8 cellular contexts compared by ENCODE assay signal in the genomic region with DNA sequence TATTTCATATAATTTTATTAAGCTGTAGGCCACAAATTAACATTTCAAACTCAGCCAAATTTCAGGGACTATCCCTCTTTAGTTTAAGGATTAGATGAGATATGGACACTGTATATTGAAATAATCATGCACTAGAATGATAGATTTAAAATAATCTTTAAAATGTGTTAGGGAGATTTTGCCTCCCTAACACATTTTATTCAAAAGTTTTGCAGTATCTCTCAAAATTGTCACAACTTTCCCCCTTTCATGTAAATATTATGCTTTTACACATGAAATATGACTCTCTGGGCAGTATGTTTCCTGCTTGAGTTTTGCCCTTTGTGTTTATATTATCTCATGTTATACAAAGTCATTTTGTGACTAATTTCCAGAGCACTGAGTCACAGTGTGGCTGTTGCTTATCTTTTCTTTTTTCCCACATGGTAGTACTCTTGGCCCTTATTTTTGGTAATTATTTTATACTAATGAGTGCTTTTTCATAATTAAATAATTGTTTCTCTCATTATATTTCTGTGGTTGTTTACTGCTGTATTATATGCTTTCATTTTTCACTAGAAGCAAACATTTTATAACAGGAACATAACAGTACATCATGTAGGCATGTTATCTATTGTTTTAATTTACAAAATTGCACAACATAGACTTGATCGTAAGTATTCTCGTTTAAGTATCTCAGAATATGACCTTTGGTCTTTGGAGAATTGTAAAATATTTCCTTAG. TPM values are rescaled to one million over a fixed set of nuclear protein-coding genes. Genes with fewer than 3 reads are reported as not detected.
DNase-seq lines count a peak whose midpoint lies in the region; ATAC-seq and TF ChIP-seq lines count a peak whose summit lies in the region.

No MANE protein-coding gene starts in this region.

- intact Hi-C loops in lower lobe of right lung (cut with DNase I), result no loop called here

- ATAC-seq in HG02885 (IDR thresholded peaks at IDR 0.05; ENCODE audit: poor library complexity, unreplicated experiment), result peak; percentile 70
- peak in 1 of 2 donors; percentile 63 for ATAC-seq in lower lobe of right lung

- H3K4me1 ChIP-seq in lower lobe of right lung, result peaks cover 20% of the 10 kb centered on the region

- peak overlapping the region; percentile 59 for H3K4me3 ChIP-seq in lower lobe of right lung

- TF ChIP-seq CTCF in 22Rv1 (IDR thresholded peaks at IDR 0.05) (no peak), brain (conservative IDR thresholded peaks at IDR 0.05) (no peak), lower lobe of right lung (IDR thresholded peaks at IDR 0.05) (no peak), glutamatergic neuron (IDR thresholded peaks at IDR 0.05; ENCODE audit: partially characterized antibody, unreplicated experiment) (no peak)

- peaks cover 0 to 8% (median 6%) of the 10 kb centered on the region in 5 experiments for H3K9me3 Mint-ChIP-seq in brain
- no peaks in the 10 kb centered on the region for H3K9me3 Mint-ChIP-seq in glutamatergic neuron (ENCODE audit: unreplicated experiment)

- no peaks in the 10 kb centered on the region for H3K36me3 ChIP-seq in lower lobe of right lung

- DNase-seq in lower lobe of right lung (no peak), DMS79 treated with DMSO at 0.1 percent for 48 hours (lab: John Stamatoyannopoulos, UW) (no peak), glutamatergic neuron (no peak), NCI-H2196 (lab: John Stamatoyannopoulos, UW; ENCODE audit: unreplicated experiment) (no peak), NCI-H2081 treated with DMSO at 0.1 percent for 48 hours (lab: John Stamatoyannopoulos, UW) (no peak)

- H3K36me3 Mint-ChIP-seq in brain, result no peaks in the 10 kb centered on the region
- H3K36me3 Mint-ChIP-seq in glutamatergic neuron (ENCODE audit: unreplicated experiment), result no peaks in the 10 kb centered on the region

- H3K27me3 Mint-ChIP-seq in brain (no peaks in the 10 kb centered on the region), glutamatergic neuron (ENCODE audit: unreplicated experiment) (peaks cover 2% of the 10 kb centered on the region)

- peak overlapping the region; percentile 91 for H3K27ac ChIP-seq in 22Rv1
- H3K27ac ChIP-seq in lower lobe of right lung, result peak overlapping the region; percentile 81

- H3K9me3 ChIP-seq in lower lobe of right lung, result no peaks in the 10 kb centered on the region

- H3K27me3 ChIP-seq in lower lobe of right lung (ENCODE audit: low read depth), result no peaks in the 10 kb centered on the region

- H3K4me3 Mint-ChIP-seq in brain, result peak overlapping the region in 4 of 5 experiments; percentile 66 to 92 (median 80)
- H3K4me3 Mint-ChIP-seq in glutamatergic neuron (ENCODE audit: unreplicated experiment), result no peak overlapping the region

- H3K4me1 Mint-ChIP-seq in brain, result peaks cover 15% of the 10 kb centered on the region
- H3K4me1 Mint-ChIP-seq in glutamatergic neuron (ENCODE audit: low read depth, unreplicated experiment), result peaks cover 2% of the 10 kb centered on the region

- H3K27ac Mint-ChIP-seq in brain, result peak overlapping the region in 2 of 5 experiments; percentile 55 to 96
- no peak overlapping the region for H3K27ac Mint-ChIP-seq in glutamatergic neuron (ENCODE audit: unreplicated experiment)

RNA-seq across cellular contexts. Expression of gene TFPI, which starts 1.1 kb away (rescaled TPM):
- 2.3 TPM for polyA plus RNA-seq in brain (ENCODE audit: insufficient read depth, low read depth, low replicate concordance)
- total RNA-seq in lower lobe of right lung (311 TPM), glutamatergic neuron (ENCODE audit: unreplicated experiment) (0.59 TPM)

Comparison
In these comparisons a context has a peak if more than half of its experiments do, and no peak if none do; other contexts are left out.
1. RNA of gene TFPI, which starts 1.1 kb away (total RNA-seq): 311 TPM in lower lobe of right lung (single experiment); 0.59 TPM in glutamatergic neuron (single experiment); every median in the first group is over 100 times any median in the second.